ENCODE assay signal across 8 cellular contexts in genomic region chr13:60398949-60399589, GRCh38. TPM values are rescaled to one million over a fixed set of nuclear protein-coding genes. Genes with fewer than 3 reads are reported as not detected.
DNase-seq lines count a peak whose midpoint lies in the region; ATAC-seq, FAIRE-seq and TF ChIP-seq lines count a peak whose summit lies in the region.

No MANE protein-coding gene starts in this region.

- DNase-seq in EH (ENCODE audit: low read depth) (peak; percentile 10), NCI-H2227 (lab: John Stamatoyannopoulos, UW; ENCODE audit: unreplicated experiment) (peak; percentile 5), pancreas (peak in 2 of 6 donors; percentile 15 to 44), NCI-H1417 treated with DMSO at 0.1 percent for 48 hours (lab: John Stamatoyannopoulos, UW) (no peak), NCI-H1436 treated with DMSO at 0.1 percent for 48 hours (lab: John Stamatoyannopoulos, UW) (no peak)

- TF ChIP-seq CTCF in pancreas (IDR thresholded peaks at IDR 0.05), result no peak

- intact Hi-C loops in pancreas (cut with DNase I), result no loop called here

- peak overlapping the region; percentile 91 for H3K9ac ChIP-seq in duodenal mucosa (ENCODE audit: low read depth in 1 of 2, low read length in 2 of 2)

- ATAC-seq in pancreas, result peak in 3 of 4 donors; percentile 3 to 32 (median 4)
- no peak for ATAC-seq in HG02642 (IDR thresholded peaks at IDR 0.05; ENCODE audit: poor library complexity, unreplicated experiment)
- no peak for ATAC-seq in HG03457 (IDR thresholded peaks at IDR 0.05; ENCODE audit: unreplicated experiment)

- H3K36me3 ChIP-seq in duodenal mucosa (ENCODE audit: control insufficient read depth in 1 of 2, insufficient read depth in 2 of 2, low read length in 2 of 2) (no peaks in the 10 kb centered on the region), pancreas (no peaks in the 10 kb centered on the region)

- FAIRE-seq in pancreas (lab: Jason Lieb, UNC), result no peak

- peak overlapping the region; percentile 23 for H3K27ac ChIP-seq in duodenal mucosa (ENCODE audit: low read depth, low read length)
- peak overlapping the region; percentile 88 to 97 (median 96) for H3K27ac ChIP-seq in pancreas

- WGBS in pancreas, 2 donors, result 15 to 16% methylated on average over 5 of the region's 5 CpGs

- H3K4me1 ChIP-seq in duodenal mucosa (ENCODE audit: control insufficient read depth in 1 of 2, insufficient read depth in 2 of 2, low read length in 2 of 2) (peaks cover 21 to 37% of the 10 kb centered on the region in 2 donors), pancreas (peaks cover 8 to 16% (median 15%) of the 10 kb centered on the region in 3 donors)

- H3K27me3 ChIP-seq in duodenal mucosa (ENCODE audit: control insufficient read depth in 1 of 2, insufficient read depth in 2 of 2, low read length in 2 of 2) (no peaks in the 10 kb centered on the region), pancreas (no peaks in the 10 kb centered on the region)

- H3K9me3 ChIP-seq in duodenal mucosa (ENCODE audit: control insufficient read depth in 1 of 2, low read length in 2 of 2) (no peaks in the 10 kb centered on the region), pancreas (no peaks in the 10 kb centered on the region)

- H3K4me3 ChIP-seq in duodenal mucosa (ENCODE audit: low read depth in 1 of 2, low read length in 2 of 2) (peak overlapping the region; percentile 84 to 93), pancreas (peak overlapping the region in 3 of 4 donors; percentile 51 to 71 (median 56))

RNA-seq across cellular contexts. Expression of gene TDRD3, which starts 2.0 kb away (rescaled TPM):
- 10 to 100 TPM; 17.8 to 24.6 (median 21.4) TPM for total RNA-seq in pancreas
- polyA plus RNA-seq in pancreas, result 10 to 100 TPM; 12.2 to 14.3 TPM

Comparison
In these comparisons a context has a peak if more than half of its experiments do, and no peak if none do; other contexts are left out.
1. DNase-seq: peak in EH (single experiment) and NCI-H2227 (single experiment); none in NCI-H1417 treated with DMSO at 0.1 percent for 48 hours (single experiment) and NCI-H1436 treated with DMSO at 0.1 percent for 48 hours (single experiment).
2. ATAC-seq: peak in pancreas (3 of 4); none in HG02642 (single experiment) and HG03457 (single experiment).